ENCODE assay signal across 17 cellular contexts in the genomic region with DNA sequence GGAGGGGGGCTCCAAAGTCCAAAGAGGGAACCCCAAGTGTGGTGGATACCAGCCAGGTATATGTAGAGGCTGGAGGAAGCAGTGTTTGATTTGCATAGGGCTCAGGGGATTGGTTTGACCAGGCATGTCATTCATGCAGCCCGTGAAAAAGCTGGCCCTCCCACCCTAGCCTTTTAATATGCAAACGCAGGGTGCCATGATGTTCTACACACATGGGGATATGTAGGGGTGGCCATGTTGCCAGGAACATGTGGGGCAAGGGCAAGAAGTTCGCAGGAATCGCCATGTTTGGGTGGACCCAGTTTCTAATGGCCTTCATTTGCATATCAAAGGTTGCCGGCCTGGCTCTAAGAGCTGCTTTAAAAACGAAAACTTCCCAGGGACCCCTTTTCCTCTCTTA. TPM values are rescaled to one million over a fixed set of nuclear protein-coding genes. Genes with fewer than 3 reads are reported as not detected.
A peak's percentile ranks its signal among the peaks of the same experiment; 100 is the strongest.
DNase-seq lines count a peak whose midpoint lies in the region; ATAC-seq, FAIRE-seq and TF ChIP-seq lines count a peak whose summit lies in the region.
"Had no signal": no experiment of that assay in that cellular context is flagged by ENCODE, and none has a peak within 500 bp of the region (broad histone marks: within the 10 kb centered on the region; RNA-seq: fewer than 3 reads in every experiment).

No MANE protein-coding gene starts in this region.

- ATAC-seq in natural killer cell treated with Interleukin-12 subunit alpha and Interleukin-12 subunit beta and Interleukin-15 and Interleukin-18, amount 100 ng/mL, for 72 hours, result no peak
- ATAC-seq in natural killer cell, result no peak
- ATAC-seq in K562, result no peak
- no peak for ATAC-seq in HG03439 (IDR thresholded peaks at IDR 0.05; ENCODE audit: unreplicated experiment)
- ATAC-seq: HCT116 had no signal

- no peak for TF ChIP-seq RAD21 in K562 (CRISPR knock-in tag; conservative IDR thresholded peaks at IDR 0.05 in 1 of 2, IDR thresholded peaks at IDR 0.05 in 1 of 2)

- peak overlapping the region in 1 of 2 donors; percentile 49 for H3K27ac Mint-ChIP-seq in natural killer cell treated with Interleukin-12 subunit alpha and Interleukin-12 subunit beta and Interleukin-15 and Interleukin-18, amount 100 ng/mL, for 72 hours
- peak overlapping the region in 1 of 2 donors; percentile 100 for H3K27ac Mint-ChIP-seq in natural killer cell
- H3K27ac Mint-ChIP-seq: CD4-positive, CD25-positive, alpha-beta regulatory T cell had no signal

- no peak overlapping the region for H4K8ac ChIP-seq in neuronal stem cell (ENCODE audit: low read depth, low read length)

- H3K79me1 ChIP-seq in neuronal stem cell (ENCODE audit: low read depth, low read length), result no peaks in the 10 kb centered on the region

- no peak overlapping the region for H3K23ac ChIP-seq in neuronal stem cell (ENCODE audit: low read depth, low read length, poor library complexity)

- H3K14ac ChIP-seq in neuronal stem cell (ENCODE audit: low read length), result no peak overlapping the region

- H3K4me1 ChIP-seq in K562 (replicated peaks in 1 of 2; ENCODE audit: control insufficient read depth in 2 of 2, insufficient read depth in 2 of 2, low read length in 2 of 2) (no peaks in the 10 kb centered on the region), neuronal stem cell (ENCODE audit: control insufficient read depth in 2 of 2, insufficient read depth in 1 of 2, low read depth in 1 of 2, low read length in 2 of 2) (peaks cover 0 to 2% of the 10 kb centered on the region in 2 donors)

- H3K4ac ChIP-seq in neuronal stem cell (ENCODE audit: low read length), result no peak overlapping the region

- peaks cover 11% of the 10 kb centered on the region for H3K9me3 Mint-ChIP-seq in natural killer cell treated with Interleukin-12 subunit alpha and Interleukin-12 subunit beta and Interleukin-15 and Interleukin-18, amount 100 ng/mL, for 72 hours
- H3K9me3 Mint-ChIP-seq in natural killer cell, result peaks cover 11 to 13% of the 10 kb centered on the region in 2 donors

- H3K36me3 ChIP-seq in K562 (ENCODE audit: control insufficient read depth, insufficient read depth, low read length), result no peaks in the 10 kb centered on the region
- no peaks in the 10 kb centered on the region for H3K36me3 ChIP-seq in neuronal stem cell (replicated peaks in 1 of 2; ENCODE audit: control insufficient read depth in 2 of 2, insufficient read depth in 2 of 2, low read length in 2 of 2)
- H3K36me3 ChIP-seq: BLaER1 treated with 17β-estradiol and CSF1 and Interleukin-3, amounts not matched to agents 10 nM and 100 nM had no signal

- H3K36me3 Mint-ChIP-seq in natural killer cell treated with Interleukin-12 subunit alpha and Interleukin-12 subunit beta and Interleukin-15 and Interleukin-18, amount 100 ng/mL, for 72 hours, result peaks cover 25% of the 10 kb centered on the region
- peaks cover 18% of the 10 kb centered on the region for H3K36me3 Mint-ChIP-seq in natural killer cell
- H3K36me3 Mint-ChIP-seq: CD4-positive, CD25-positive, alpha-beta regulatory T cell had no signal

- H3K18ac ChIP-seq in neuronal stem cell (ENCODE audit: low read length), result no peak overlapping the region

- peak overlapping the region; percentile 24 for H3K4me3 Mint-ChIP-seq in natural killer cell treated with Interleukin-12 subunit alpha and Interleukin-12 subunit beta and Interleukin-15 and Interleukin-18, amount 100 ng/mL, for 72 hours
- H3K4me3 Mint-ChIP-seq in natural killer cell, result no peak overlapping the region
- H3K4me3 Mint-ChIP-seq: CD4-positive, CD25-positive, alpha-beta regulatory T cell had no signal

- H3K4me3 ChIP-seq in K562 (no peak overlapping the region), neuronal stem cell (ENCODE audit: low read length in 2 of 2) (no peak overlapping the region)
- H3K4me3 ChIP-seq: BLaER1 treated with 17β-estradiol and CSF1 and Interleukin-3, amounts not matched to agents 10 nM and 100 nM had no signal

- H2AFZ ChIP-seq in K562 (ENCODE audit: low read depth, low read length) (0 out of 2 replicates have a peak overlapping the region, but pooled peaks have one; percentile 16), neuronal stem cell (ENCODE audit: low read length) (peak overlapping the region; percentile 71)

- WGBS in K562 (ENCODE audit: insufficient coverage, low coverage, missing lambda C conversion rate), result 4% methylated on average over 5 of the region's 6 CpGs
- WGBS in neuronal stem cell (ENCODE audit: extremely low coverage in 2 of 2, insufficient read length in 2 of 2, insufficient replicate concordance in 1 of 2), 2 donors, result no CpG with 5 or more reads among the region's 6 CpGs

- DNase-seq in natural killer cell treated with Interleukin-12 subunit alpha and Interleukin-12 subunit beta and Interleukin-15 and Interleukin-18, amount 100 ng/mL, for 72 hours (ENCODE audit: low spot score), result no peak
- DNase-seq in natural killer cell (no peak), K562 (ENCODE audit: extremely low read depth in 1 of 4, low spot score in 3 of 4) (no peak), neuronal stem cell (ENCODE audit: low spot score) (no peak), D341Med (ENCODE audit: low spot score) (no peak), COLO829 (ENCODE audit: low spot score) (no peak)
- DNase-seq: ACHN; Calu3; CD4-positive, CD25-positive, alpha-beta regulatory T cell; DMS79; GOT3; KBM-7 had no signal

- TF ChIP-seq POLR2A in K562 (conservative IDR thresholded peaks at IDR 0.05), result no peak

- H2BK120ac ChIP-seq in neuronal stem cell (ENCODE audit: low read depth, low read length), result no peak overlapping the region

- TF ChIP-seq CTCF in natural killer cell (IDR thresholded peaks at IDR 0.05), result no peak
- no peak for TF ChIP-seq CTCF in K562 (IDR thresholded peaks at IDR 0.05 in 2 of 3, conservative IDR thresholded peaks at IDR 0.05 in 1 of 3; ENCODE audit: insufficient read depth in 2 of 3, low read depth in 1 of 3, low read length in 3 of 3)

- POLR2A ChIA-PET in K562 (lab: Yijun Ruan, JAX), result interaction anchor here (0.7 to 1.0 kb wide), 2 partner anchors 21 to 191 kb away, joined by 3 to 4 read pairs; no protein-coding TSS in a partner anchor

- intact Hi-C loops in natural killer cell (cut with micrococcal nuclease), result no loop called here
- intact Hi-C loops in K562 (cut with micrococcal nuclease), result no loop called here

- CTCF ChIA-PET in K562 (lab: Yijun Ruan, JAX; ENCODE audit: low intra/inter-chr PET ratio), result no interaction called here

- BruUV-seq in K562 (replicated peaks; lab: Mats Ljungman, UMichigan), result no TSS peak

- no peak overlapping the region for H2BK12ac ChIP-seq in neuronal stem cell (ENCODE audit: low read length)

- H4K20me1 ChIP-seq in K562 (replicated peaks; ENCODE audit: control insufficient read depth, insufficient read depth, low read length), result no peaks in the 10 kb centered on the region
- H4K20me1 ChIP-seq: BLaER1 treated with 17β-estradiol and CSF1 and Interleukin-3, amounts not matched to agents 10 nM and 100 nM had no signal

- H2BK5ac ChIP-seq in neuronal stem cell (ENCODE audit: low read length), result no peak overlapping the region

- H3K4me2 ChIP-seq in K562 (ENCODE audit: insufficient read depth, low read length) (no peak overlapping the region), neuronal stem cell (ENCODE audit: insufficient read depth, low read length, poor library complexity, severe bottlenecking) (no peak overlapping the region)
- H3K4me2 ChIP-seq: BLaER1 treated with 17β-estradiol and CSF1 and Interleukin-3, amounts not matched to agents 10 nM and 100 nM had no signal

- H3K4me1 Mint-ChIP-seq in natural killer cell treated with Interleukin-12 subunit alpha and Interleukin-12 subunit beta and Interleukin-15 and Interleukin-18, amount 100 ng/mL, for 72 hours (ENCODE audit: low read depth in 2 of 2), result peaks cover 32 to 57% of the 10 kb centered on the region in 2 donors
- peaks cover 23 to 26% of the 10 kb centered on the region in 2 donors for H3K4me1 Mint-ChIP-seq in natural killer cell

- H3K27ac ChIP-seq in K562 (ENCODE audit: extremely low read depth, low read depth, low read length) (no peak overlapping the region), neuronal stem cell (replicated peaks; ENCODE audit: low read length) (no peak overlapping the region)
- H3K27ac ChIP-seq: BLaER1 treated with 17β-estradiol and CSF1 and Interleukin-3, amounts not matched to agents 10 nM and 100 nM had no signal

- in situ Hi-C loops in K562 (cut with MboI), result no loop called here

- no peak for TF ChIP-seq EP300 in K562 (IDR thresholded peaks at IDR 0.05; ENCODE audit: low read length)

- no peak overlapping the region for H2AK5ac ChIP-seq in neuronal stem cell (ENCODE audit: low read depth, low read length)

- H3K27me3 Mint-ChIP-seq in natural killer cell treated with Interleukin-12 subunit alpha and Interleukin-12 subunit beta and Interleukin-15 and Interleukin-18, amount 100 ng/mL, for 72 hours, result no peaks in the 10 kb centered on the region
- H3K27me3 Mint-ChIP-seq in natural killer cell (ENCODE audit: low read depth in 2 of 2), result peaks cover 0 to 4% of the 10 kb centered on the region in 2 donors

- no peak overlapping the region for H2BK15ac ChIP-seq in neuronal stem cell (ENCODE audit: low read length)

- H3K9me3 ChIP-seq in K562 (replicated peaks; ENCODE audit: control insufficient read depth, insufficient read depth, low read depth, low read length) (peaks cover 2% of the 10 kb centered on the region; the same call in 1 of the 2 replicates), neuronal stem cell (replicated peaks in 1 of 2; ENCODE audit: control insufficient read depth in 2 of 2, insufficient read depth in 1 of 2, low read depth in 1 of 2, low read length in 2 of 2) (peaks cover 2 to 3% of the 10 kb centered on the region in 2 donors)

- H3K79me2 ChIP-seq in K562 (ENCODE audit: control insufficient read depth, insufficient read depth, low read length), result no peaks in the 10 kb centered on the region

- no peaks in the 10 kb centered on the region for H3K9me1 ChIP-seq in K562 (ENCODE audit: control insufficient read depth, insufficient read depth, low read length)

- H3K27me3 ChIP-seq in K562 (ENCODE audit: control insufficient read depth in 2 of 2, insufficient read depth in 2 of 2, low read length in 2 of 2) (peaks cover 0 to 19% of the 10 kb centered on the region in 2 experiments; a peak in 3 of 5 replicates), neuronal stem cell (ENCODE audit: control insufficient read depth in 3 of 3, insufficient read depth in 3 of 3, low read depth in 1 of 3, low read length in 3 of 3) (no peaks in the 10 kb centered on the region)
- H3K27me3 ChIP-seq: BLaER1 treated with 17β-estradiol and CSF1 and Interleukin-3, amounts not matched to agents 10 nM and 100 nM had no signal

- H3K9ac ChIP-seq in K562 (ENCODE audit: insufficient read depth in 1 of 2, low read depth in 2 of 2, low read length in 2 of 2) (no peak overlapping the region), neuronal stem cell (ENCODE audit: low read depth, low read length, poor library complexity) (no peak overlapping the region)
- H3K9ac ChIP-seq: BLaER1 treated with 17β-estradiol and CSF1 and Interleukin-3, amounts not matched to agents 10 nM and 100 nM had no signal

- no peak overlapping the region for H4K91ac ChIP-seq in neuronal stem cell (ENCODE audit: low read depth, low read length, poor library complexity)

- no peak for FAIRE-seq in K562 (lab: Jason Lieb, UNC)
- FAIRE-seq: GM12891 had no signal

RNA-seq across cellular contexts. Expression of gene B3GNT7, which starts 33.6 kb away (rescaled TPM):
- 10 to 100 TPM; 12.6 to 20.1 TPM for total RNA-seq in natural killer cell treated with Interleukin-12 subunit alpha and Interleukin-12 subunit beta and Interleukin-15 and Interleukin-18, amount 100 ng/mL, for 72 hours
- total RNA-seq in natural killer cell (100 to 1,000 TPM in 2 of 3 donors, 10 to 100 TPM in 1; 87.5 to 151 (median 113) TPM), K562 (2014; rRNA removed) (not detected in 2 replicates), K562 (2014; rRNA removed; fragmentation: Illumina TruSeq; extraction: Trizol) (not detected in 2 replicates), K562 (2015; rRNA removed; fragmentation: Illumina TruSeq; extraction: Trizol) (not detected in 2 replicates), K562 (2021) (0.20 and 0.69 TPM in 2 replicates)
- total RNA-seq in K562 (2011; cell fraction: chromatin; rRNA removed; ENCODE audit: low replicate concordance), result not detected in 2 replicates
- total RNA-seq in K562 (2011; cell fraction: nucleolus; rRNA removed), result not detected in 2 replicates
- not detected in 2 replicates for total RNA-seq in K562 (2011; cell fraction: nucleoplasm; rRNA removed)
- polyA plus RNA-seq in K562 (2011; rRNA removed) (not detected in 2 replicates), K562 (2014; fragmentation: Illumina TruSeq; extraction: Trizol) (not detected in 2 replicates), K562 (2014; fragmentation: Nextera tagmentation; extraction: Ambion mirVana) (not detected), K562 (2014; rRNA removed) (not detected in 2 replicates)
- polyA plus RNA-seq in K562 (2011; cell fraction: cytosol; rRNA removed), result not detected in 2 replicates
- 0.09 TPM in 1 of 2 replicates, not detected in the other for polyA plus RNA-seq in K562 (2011; cell fraction: nucleus; rRNA removed)
- polyA plus RNA-seq in K562 (2012), result not detected in 2 replicates
- not detected in 2 replicates for polyA minus RNA-seq in K562 (2011; rRNA and poly(A)+ RNA removed)
- not detected in 2 replicates for polyA minus RNA-seq in K562 (2011; cell fraction: cytosol; rRNA and poly(A)+ RNA removed)
- polyA minus RNA-seq in K562 (2011; cell fraction: nucleus; rRNA and poly(A)+ RNA removed), result not detected in 2 replicates
- 1.0 TPM for polyA plus RNA-seq in neuronal stem cell (2013, experiment 1 of 2)
- polyA plus RNA-seq in neuronal stem cell (2013, experiment 2 of 2), result 0.84 TPM
- total RNA-seq: A172; CD4-positive, CD25-positive, alpha-beta regulatory T cell had no signal
- polyA plus RNA-seq: CD4-positive, CD25-positive, alpha-beta regulatory T cell had no signal

RNA-seq across cellular contexts. Expression of gene NCL, which starts 35.1 kb away (rescaled TPM):
- total RNA-seq in natural killer cell treated with Interleukin-12 subunit alpha and Interleukin-12 subunit beta and Interleukin-15 and Interleukin-18, amount 100 ng/mL, for 72 hours, result 1,000 to 10,000 TPM in 1 of 2 donors, 100 to 1,000 TPM in 1; 802 to 1,405 TPM
- total RNA-seq in natural killer cell (100 to 1,000 TPM; 485 to 540 (median 529) TPM), K562 (2014; rRNA removed) (327 and 460 TPM in 2 replicates), K562 (2014; rRNA removed; fragmentation: Illumina TruSeq; extraction: Trizol) (463 and 510 TPM in 2 replicates), K562 (2015; rRNA removed; fragmentation: Illumina TruSeq; extraction: Trizol) (315 and 361 TPM in 2 replicates), K562 (2021) (530 and 589 TPM in 2 replicates)
- 134 and 401 TPM in 2 replicates for total RNA-seq in K562 (2011; cell fraction: chromatin; rRNA removed; ENCODE audit: low replicate concordance)
- total RNA-seq in K562 (2011; cell fraction: nucleolus; rRNA removed), result 48.9 and 57.2 TPM in 2 replicates
- total RNA-seq in K562 (2011; cell fraction: nucleoplasm; rRNA removed), result 121 and 139 TPM in 2 replicates
- polyA plus RNA-seq in K562 (2011; rRNA removed) (130 and 194 TPM in 2 replicates), K562 (2014; fragmentation: Illumina TruSeq; extraction: Trizol) (609 and 732 TPM in 2 replicates), K562 (2014; fragmentation: Nextera tagmentation; extraction: Ambion mirVana) (10 to 100 TPM; 80.9 to 92.9 TPM), K562 (2014; rRNA removed) (440 and 520 TPM in 2 replicates)
- 35.3 and 59.4 TPM in 2 replicates for polyA plus RNA-seq in K562 (2011; cell fraction: cytosol; rRNA removed)
- polyA plus RNA-seq in K562 (2011; cell fraction: nucleus; rRNA removed), result 92.8 and 111 TPM in 2 replicates
- 251 and 327 TPM in 2 replicates for polyA plus RNA-seq in K562 (2012)
- polyA minus RNA-seq in K562 (2011; rRNA and poly(A)+ RNA removed), result 335 and 337 TPM in 2 replicates
- polyA minus RNA-seq in K562 (2011; cell fraction: cytosol; rRNA and poly(A)+ RNA removed), result 118 and 138 TPM in 2 replicates
- polyA minus RNA-seq in K562 (2011; cell fraction: nucleus; rRNA and poly(A)+ RNA removed), result 47.0 and 106 TPM in 2 replicates
- 370 TPM for polyA plus RNA-seq in neuronal stem cell (2013, experiment 1 of 2)
- 367 TPM for polyA plus RNA-seq in neuronal stem cell (2013, experiment 2 of 2)

Comparison
In these comparisons a context has a peak if more than half of its experiments do, and no peak if none do; other contexts are left out.
1. RNA of gene B3GNT7, which starts 33.6 kb away (total RNA-seq): 87.5 to 151 TPM in natural killer cell and 12.6 to 20.1 TPM in natural killer cell treated with Interleukin-12 subunit alpha and Interleukin-12 subunit beta and Interleukin-15 and Interleukin-18, amount 100 ng/mL, for 72 hours; 0.20 to 0.69 TPM in K562; every median in the first group is over 4 times any median in the second.